1 cellular context compared by ENCODE assay signal in the genomic region with DNA sequence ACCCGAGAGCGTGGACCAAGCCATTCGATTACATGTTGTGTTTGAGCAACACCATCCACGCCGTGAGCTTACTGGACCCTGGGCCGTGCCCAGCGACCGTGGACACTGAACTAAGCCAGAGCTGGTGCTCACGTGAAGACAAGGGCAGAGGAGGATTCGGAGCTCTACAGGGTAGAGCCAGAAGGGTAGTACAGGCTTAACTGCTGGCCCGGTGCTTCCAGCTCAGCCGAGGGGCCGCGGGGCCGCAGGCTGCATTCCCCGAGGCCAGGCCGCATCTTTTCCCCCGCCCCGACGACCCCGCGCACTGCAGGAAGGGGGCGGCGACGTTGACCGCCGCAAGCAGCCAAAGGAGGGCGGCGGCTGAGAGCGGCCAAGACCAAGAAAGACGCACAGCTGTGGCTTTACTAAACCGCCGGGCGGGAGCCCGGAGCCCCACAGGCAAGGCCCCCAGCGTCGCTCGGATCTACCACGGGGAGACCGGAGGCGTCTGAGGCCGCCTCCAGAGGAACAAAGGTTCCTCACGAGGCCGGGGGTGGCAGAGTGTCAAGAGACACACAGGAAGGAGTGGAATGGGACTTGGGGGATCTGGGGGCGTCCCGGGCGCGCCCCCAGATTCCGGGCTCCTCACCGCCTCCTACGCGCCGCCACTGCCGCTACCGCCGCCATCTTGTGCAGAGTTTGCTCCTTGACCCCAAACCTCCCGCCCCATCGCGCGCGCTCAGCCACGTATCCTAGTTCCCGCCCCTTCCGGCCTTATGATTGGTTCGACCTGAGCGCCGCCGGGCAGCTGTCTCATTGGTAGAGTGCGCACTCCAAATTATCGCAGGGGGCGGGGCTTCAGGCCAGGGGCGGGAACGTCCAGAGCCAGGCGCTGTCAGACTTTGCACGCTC.
TF ChIP-seq lines count a peak whose summit lies in the region.

TSS of gene GANAB (minus strand) at position 680 of the 891 bp plus-strand sequence. CDS start at position 666, 14 bp downstream.

TF ChIP-seq in H1, 55 proteins besides CTCF, POLR2A, EP300 and RAD21:
- TF ChIP-seq NRF1 (IDR thresholded peaks at IDR 0.05; ENCODE audit: low read depth, low read length) (no peak), SAP30 (IDR thresholded peaks at IDR 0.05; ENCODE audit: insufficient read depth, insufficient replicate concordance, low read length) (no peak), KDM4A (IDR thresholded peaks at IDR 0.05; ENCODE audit: low read depth, low read length, severe bottlenecking) (peak; percentile 62), SIN3A (conservative IDR thresholded peaks at IDR 0.05 in 1 of 2, IDR thresholded peaks at IDR 0.05 in 1 of 2; ENCODE audit: low read depth in 1 of 2, low read length in 2 of 2) (peak in 1 of 2 experiments; percentile 53; a peak in 2 of 4 replicates), CEBPB (IDR thresholded peaks at IDR 0.05; ENCODE audit: low read depth, low read length) (no peak), JUN (IDR thresholded peaks at IDR 0.05; ENCODE audit: low read depth, low read length) (no peak), SP1 (IDR thresholded peaks at IDR 0.05; ENCODE audit: low read depth, low read length) (peak; percentile 84; the same call in 1 of the 2 replicates), POU5F1 (IDR thresholded peaks at IDR 0.05; ENCODE audit: low read depth, low read length) (no peak), KDM5A (IDR thresholded peaks at IDR 0.05; ENCODE audit: low read length) (peak; percentile 75), CREB1 (IDR thresholded peaks at IDR 0.05) (peak; percentile 86), POLR2AphosphoS5 (IDR thresholded peaks at IDR 0.05; ENCODE audit: low read depth, low read length) (peak; percentile 97), RXRA (IDR thresholded peaks at IDR 0.05; ENCODE audit: insufficient read depth, low read depth, low read length) (no peak), CHD7 (IDR thresholded peaks at IDR 0.05; ENCODE audit: insufficient replicate concordance, low read length) (no peak), MAFK (IDR thresholded peaks at IDR 0.05; ENCODE audit: low read depth, low read length) (no peak), TAF7 (optimal IDR thresholded peaks at IDR 0.05; ENCODE audit: borderline replicate concordance, low read depth, low read length) (peak; percentile 83), SIRT6 (IDR thresholded peaks at IDR 0.05; ENCODE audit: low read length) (no peak), CHD2 (IDR thresholded peaks at IDR 0.05; ENCODE audit: low read length) (peak; percentile 66; the same call in 1 of the 2 replicates), BCL11A (IDR thresholded peaks at IDR 0.05; ENCODE audit: low read depth in 2 of 2, low read length in 2 of 2) (no peak), YY1 (IDR thresholded peaks at IDR 0.05; ENCODE audit: low read depth, low read length) (peak; percentile 98), FOSL1 (IDR thresholded peaks at IDR 0.05; ENCODE audit: insufficient read depth, low read depth, low read length) (no peak), GTF2F1 (IDR thresholded peaks at IDR 0.05; ENCODE audit: borderline replicate concordance, low read depth, low read length) (no peak), SIX5 (IDR thresholded peaks at IDR 0.05; ENCODE audit: low read depth, low read length) (no peak), SUZ12 (IDR thresholded peaks at IDR 0.05; ENCODE audit: low read length) (no peak), TAF1 (IDR thresholded peaks at IDR 0.05; ENCODE audit: low read depth, low read length) (peak; percentile 98), TBP (IDR thresholded peaks at IDR 0.05; ENCODE audit: low read depth, low read length) (peak; percentile 89), USF2 (IDR thresholded peaks at IDR 0.05; ENCODE audit: low read length) (no peak), CHD1 (IDR thresholded peaks at IDR 0.05; ENCODE audit: low read depth, low read length) (0 out of 2 replicates have a peak, but pooled peaks have one; percentile 43), GABPA (IDR thresholded peaks at IDR 0.05; ENCODE audit: borderline replicate concordance, insufficient read depth, low read length) (0 out of 2 replicates have a peak, but pooled peaks have one; percentile 42), EZH2 (IDR thresholded peaks at IDR 0.05; ENCODE audit: low read depth, low read length, severe bottlenecking) (no peak), ZNF274 (IDR thresholded peaks at IDR 0.05; ENCODE audit: borderline replicate concordance, extremely low read depth, low read length) (no peak), NANOG (IDR thresholded peaks at IDR 0.05; ENCODE audit: insufficient read depth, low read depth, low read length, poor library complexity, severe bottlenecking) (peak; percentile 54), SRF (IDR thresholded peaks at IDR 0.05; ENCODE audit: low read depth, low read length) (no peak), RFX5 (IDR thresholded peaks at IDR 0.05; ENCODE audit: borderline replicate concordance, low read depth, low read length) (no peak), ASH2L (IDR thresholded peaks at IDR 0.05; ENCODE audit: low read length) (peak; percentile 64), HDAC6 (IDR thresholded peaks at IDR 0.05; ENCODE audit: low read depth, low read length) (no peak), BRCA1 (IDR thresholded peaks at IDR 0.05; ENCODE audit: low read depth, low read length) (no peak), SP2 (IDR thresholded peaks at IDR 0.05; ENCODE audit: low read length) (no peak), PHF8 (conservative IDR thresholded peaks at IDR 0.05; ENCODE audit: low read depth, low read length) (peak; percentile 97; the same call in 1 of the 2 replicates), TEAD4 (IDR thresholded peaks at IDR 0.05; ENCODE audit: low read depth, low read length) (peak; percentile 6; the same call in 1 of the 2 replicates), TCF12 (IDR thresholded peaks at IDR 0.05; ENCODE audit: low read depth, low read length) (no peak), EGR1 (IDR thresholded peaks at IDR 0.05; ENCODE audit: borderline replicate concordance, low read depth, low read length) (no peak), CTBP2 (IDR thresholded peaks at IDR 0.05; ENCODE audit: borderline replicate concordance, insufficient read depth, insufficient read length, low read length) (no peak)
- TF ChIP-seq, protein P1, sequence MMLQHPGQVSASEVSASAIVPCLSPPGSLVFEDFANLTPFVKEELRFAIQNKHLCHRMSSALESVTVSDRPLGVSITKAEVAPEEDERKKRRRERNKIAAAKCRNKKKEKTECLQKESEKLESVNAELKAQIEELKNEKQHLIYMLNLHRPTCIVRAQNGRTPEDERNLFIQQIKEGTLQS (IDR thresholded peaks at IDR 0.05; ENCODE audit: insufficient read depth, low read depth, low read length) = no peak
- TF ChIP-seq, protein P2, sequence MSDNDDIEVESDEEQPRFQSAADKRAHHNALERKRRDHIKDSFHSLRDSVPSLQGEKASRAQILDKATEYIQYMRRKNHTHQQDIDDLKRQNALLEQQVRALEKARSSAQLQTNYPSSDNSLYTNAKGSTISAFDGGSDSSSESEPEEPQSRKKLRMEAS (IDR thresholded peaks at IDR 0.05) = no peak
TF ChIP-seq in H1: peak in this region for 17.
